In genomic region chr17:44501866-44502265, GRCh38 we compare ENCODE assay signal across 9 cellular contexts. TPM values are rescaled to one million over a fixed set of nuclear protein-coding genes. Genes with fewer than 3 reads are reported as not detected.
DNase-seq lines count a peak whose midpoint lies in the region; ATAC-seq, FAIRE-seq and TF ChIP-seq lines count a peak whose summit lies in the region.
"Had no signal": no experiment of that assay in that cellular context is flagged by ENCODE, and none has a peak within 500 bp of the region (broad histone marks: within the 10 kb centered on the region; RNA-seq: fewer than 3 reads in every experiment).

No MANE protein-coding gene starts in this region.

- dilution Hi-C loops in keratinocyte (cut with MboI; ENCODE audit: extremely low pct_ligation_motif_present, low sequenced_read_pairs): no loop called here

- H3K36me3 Mint-ChIP-seq in activated T-helper 1 cell treated with anti-CD3 and anti-CD28 coated beads, Interleukin-12 subunit alpha, Interleukin-12 subunit beta, Interleukin-2, Interleukin-4 antibody, amounts not matched to agents 30 ng/mL and 10 ng/mL and 1 ng/mL, durations not matched to agents 14 hours and 24 hours and 36 hours (ENCODE audit: low read depth): peaks cover 4% of the 10 kb centered on the region

- no peak for ATAC-seq in heart left ventricle
- no peak for ATAC-seq in Right ventricle myocardium inferior
- ATAC-seq in HG03139 (IDR thresholded peaks at IDR 0.05; ENCODE audit: unreplicated experiment): no peak

- DNase-seq in heart left ventricle (no peak), Right ventricle myocardium inferior (ENCODE audit: missing footprints) (no peak), keratinocyte (ENCODE audit: low read depth, low spot score) (no peak), HTR-8/SVneo (ENCODE audit: insufficient read length, low spot score) (no peak), DMS153 (lab: John Stamatoyannopoulos, UW) (no peak)
- no peak for DNase-seq in activated T-helper 1 cell treated with anti-CD3 and anti-CD28 coated beads, Interleukin-12 subunit alpha, Interleukin-12 subunit beta, Interleukin-2, Interleukin-4 antibody, amounts not matched to agents 30 ng/mL and 10 ng/mL and 1 ng/mL, durations not matched to agents 14 hours and 24 hours and 36 hours (ENCODE audit: low spot score)

- H3K9me3 Mint-ChIP-seq in activated T-helper 1 cell treated with anti-CD3 and anti-CD28 coated beads, Interleukin-12 subunit alpha, Interleukin-12 subunit beta, Interleukin-2, Interleukin-4 antibody, amounts not matched to agents 30 ng/mL and 10 ng/mL and 1 ng/mL, durations not matched to agents 14 hours and 24 hours and 36 hours: no peaks in the 10 kb centered on the region

- peaks cover 4% of the 10 kb centered on the region for H4K20me1 ChIP-seq in keratinocyte (ENCODE audit: control insufficient read depth, extremely low read depth, insufficient read depth, low read length)

- H3K27ac Mint-ChIP-seq in activated T-helper 1 cell treated with anti-CD3 and anti-CD28 coated beads, Interleukin-12 subunit alpha, Interleukin-12 subunit beta, Interleukin-2, Interleukin-4 antibody, amounts not matched to agents 30 ng/mL and 10 ng/mL and 1 ng/mL, durations not matched to agents 14 hours and 24 hours and 36 hours: peak overlapping the region; percentile 95

- H3K4me1 ChIP-seq in heart left ventricle (peaks cover 0 to 60% (median 36%) of the 10 kb centered on the region in 12 donors), keratinocyte (ENCODE audit: control insufficient read depth, extremely low read depth, insufficient read depth, low read length) (peaks cover 20% of the 10 kb centered on the region), thymus (ENCODE audit: control insufficient read depth, insufficient read depth, low read length) (peaks cover 14% of the 10 kb centered on the region)

- H3K9ac ChIP-seq in keratinocyte (ENCODE audit: control insufficient read depth, extremely low read depth, insufficient read depth, low read length): peak overlapping the region; percentile 98

- no peaks in the 10 kb centered on the region for H3K27me3 Mint-ChIP-seq in activated T-helper 1 cell treated with anti-CD3 and anti-CD28 coated beads, Interleukin-12 subunit alpha, Interleukin-12 subunit beta, Interleukin-2, Interleukin-4 antibody, amounts not matched to agents 30 ng/mL and 10 ng/mL and 1 ng/mL, durations not matched to agents 14 hours and 24 hours and 36 hours (ENCODE audit: insufficient read depth)

- no peaks in the 10 kb centered on the region for H3K36me3 ChIP-seq in heart left ventricle
- no peaks in the 10 kb centered on the region for H3K36me3 ChIP-seq in keratinocyte (ENCODE audit: control insufficient read depth in 2 of 2, extremely low read depth in 1 of 2, insufficient read depth in 2 of 2, low read length in 2 of 2)
- H3K36me3 ChIP-seq in thymus (ENCODE audit: control insufficient read depth, insufficient read depth): no peaks in the 10 kb centered on the region

- no peaks in the 10 kb centered on the region for H3K9me3 ChIP-seq in heart left ventricle
- H3K9me3 ChIP-seq in keratinocyte (ENCODE audit: control insufficient read depth, low read depth, low read length): no peaks in the 10 kb centered on the region
- H3K9me3 ChIP-seq in thymus (ENCODE audit: control insufficient read depth): no peaks in the 10 kb centered on the region

- 4 to 19% (median 11%) methylated on average over 3 of the region's 3 CpGs for WGBS in heart left ventricle, 4 donors
- 34% methylated on average over 3 of the region's 3 CpGs for WGBS in thymus

- peak overlapping the region in 11 of 12 donors; percentile 69 to 99 (median 83) for H3K4me3 ChIP-seq in heart left ventricle
- H3K4me3 ChIP-seq in keratinocyte (ENCODE audit: control insufficient read depth in 2 of 3, extremely low read depth in 1 of 3, insufficient read depth in 2 of 3, low read depth in 1 of 3, low read length in 3 of 3): peak overlapping the region; percentile 76 to 93 (median 88)
- peak overlapping the region; percentile 51 for H3K4me3 ChIP-seq in thymus (ENCODE audit: low read length)

- TF ChIP-seq POLR2A in heart left ventricle (IDR thresholded peaks at IDR 0.05): no peak

- no peak overlapping the region for H2AFZ ChIP-seq in keratinocyte (ENCODE audit: control insufficient read depth, low read length)

- peaks cover 35% of the 10 kb centered on the region for H3K4me1 Mint-ChIP-seq in activated T-helper 1 cell treated with anti-CD3 and anti-CD28 coated beads, Interleukin-12 subunit alpha, Interleukin-12 subunit beta, Interleukin-2, Interleukin-4 antibody, amounts not matched to agents 30 ng/mL and 10 ng/mL and 1 ng/mL, durations not matched to agents 14 hours and 24 hours and 36 hours (ENCODE audit: low read depth)

- no peak for TF ChIP-seq CTCF in heart left ventricle (IDR thresholded peaks at IDR 0.05)
- TF ChIP-seq CTCF in keratinocyte (optimal IDR thresholded peaks at IDR 0.05 in 1 of 3, IDR thresholded peaks at IDR 0.05 in 1 of 3, conservative IDR thresholded peaks at IDR 0.05 in 1 of 3; ENCODE audit: extremely low read depth in 1 of 3, insufficient read depth in 2 of 3, low read length in 3 of 3): no peak

- H3K27ac ChIP-seq in heart left ventricle (peak overlapping the region in 5 of 12 donors; percentile 1 to 93 (median 90)), keratinocyte (ENCODE audit: control insufficient read depth, insufficient read depth, low read length) (peak overlapping the region; percentile 93), thymus (ENCODE audit: low read depth) (no peak overlapping the region)

- H3K9me1 ChIP-seq in keratinocyte (ENCODE audit: control insufficient read depth, extremely low read depth, insufficient read depth, low read length): no peaks in the 10 kb centered on the region

- H3K4me3 Mint-ChIP-seq in activated T-helper 1 cell treated with anti-CD3 and anti-CD28 coated beads, Interleukin-12 subunit alpha, Interleukin-12 subunit beta, Interleukin-2, Interleukin-4 antibody, amounts not matched to agents 30 ng/mL and 10 ng/mL and 1 ng/mL, durations not matched to agents 14 hours and 24 hours and 36 hours: peak overlapping the region; percentile 98

- H3K4me2 ChIP-seq in keratinocyte (ENCODE audit: control insufficient read depth, extremely low read depth, insufficient read depth, low read depth, low read length): peak overlapping the region; percentile 65

- no peak for FAIRE-seq in keratinocyte (lab: Jason Lieb, UNC)
- FAIRE-seq in HTR-8/SVneo (lab: Jason Lieb, UNC): no peak
- FAIRE-seq: islet of Langerhans had no signal

- intact Hi-C loops in heart left ventricle (cut with DNase I) (loop anchor here in 2 of 10 donors (10.0 kb wide), 2 partner anchors 97 to 287 kb away; partner anchors contain the start of gene UBTF (in 1 of the 2)), Right ventricle myocardium inferior (cut with DNase I) (loop anchor here (2.0 to 10.0 kb wide), 2 partner anchors 65 to 297 kb away; no protein-coding TSS in a partner anchor)
- intact Hi-C loops in activated T-helper 1 cell treated with anti-CD3 and anti-CD28 coated beads, Interleukin-12 subunit alpha, Interleukin-12 subunit beta, Interleukin-2, Interleukin-4 antibody, amounts not matched to agents 30 ng/mL and 10 ng/mL and 1 ng/mL, durations not matched to agents 14 hours and 24 hours and 36 hours (cut with micrococcal nuclease): no loop called here

- H3K79me2 ChIP-seq in keratinocyte (ENCODE audit: control insufficient read depth, insufficient read depth, low read length): peaks cover 61% of the 10 kb centered on the region

- H3K27me3 ChIP-seq in heart left ventricle: no peaks in the 10 kb centered on the region
- H3K27me3 ChIP-seq in keratinocyte (ENCODE audit: control insufficient read depth, extremely low read depth, insufficient read depth, low read length): no peaks in the 10 kb centered on the region
- peaks cover 4% of the 10 kb centered on the region for H3K27me3 ChIP-seq in thymus (ENCODE audit: control insufficient read depth, insufficient read depth)

RNA-seq across cellular contexts. Expression of gene GPATCH8, which starts 1.3 kb away (rescaled TPM):
- total RNA-seq in heart left ventricle: 10 to 100 TPM; 17.5 to 24.9 (median 21.5) TPM
- polyA plus RNA-seq in heart left ventricle: 10 to 100 TPM; 12.8 to 15.1 TPM
- total RNA-seq in Right ventricle myocardium inferior: 15.3 TPM
- total RNA-seq in activated T-helper 1 cell treated with anti-CD3 and anti-CD28 coated beads, Interleukin-12 subunit alpha, Interleukin-12 subunit beta, Interleukin-2, Interleukin-4 antibody, amounts not matched to agents 30 ng/mL and 10 ng/mL and 1 ng/mL, durations not matched to agents 14 hours and 24 hours and 36 hours: 50.4 and 51.1 TPM in 2 replicates
- 11.4 to 15.1 TPM (median 13.4 TPM) in 3 replicates for polyA plus RNA-seq in keratinocyte
- polyA plus RNA-seq in keratinocyte (2011; ENCODE audit: low read depth): 37.0 TPM
- 9.6 and 12.4 TPM in 2 replicates for polyA plus RNA-seq in keratinocyte (2011; cell fraction: cytosol; rRNA removed)
- 31.2 and 31.7 TPM in 2 replicates for polyA plus RNA-seq in keratinocyte (2011; cell fraction: nucleus; rRNA removed)
- 13.4 and 13.8 TPM in 2 replicates for polyA plus RNA-seq in keratinocyte (2012; ENCODE audit: low replicate concordance)
- polyA minus RNA-seq in keratinocyte: 17.8 to 27.3 TPM (median 19.9 TPM) in 3 replicates
- polyA minus RNA-seq in keratinocyte (2011; cell fraction: cytosol; rRNA and poly(A)+ RNA removed): 8.4 TPM
- polyA minus RNA-seq in keratinocyte (2011; cell fraction: nucleus; rRNA and poly(A)+ RNA removed): 26.6 and 47.6 TPM in 2 replicates
- polyA plus RNA-seq in thymus: 11.1 TPM

RNA-seq across cellular contexts. Expression of gene FZD2, which starts 55.4 kb away (rescaled TPM):
- total RNA-seq in heart left ventricle: 1 to 10 TPM; 1.6 to 8.1 (median 4.5) TPM
- polyA plus RNA-seq in heart left ventricle: 1 to 10 TPM; 2.4 to 3.2 TPM
- total RNA-seq in Right ventricle myocardium inferior: 3.4 TPM
- total RNA-seq in activated T-helper 1 cell treated with anti-CD3 and anti-CD28 coated beads, Interleukin-12 subunit alpha, Interleukin-12 subunit beta, Interleukin-2, Interleukin-4 antibody, amounts not matched to agents 30 ng/mL and 10 ng/mL and 1 ng/mL, durations not matched to agents 14 hours and 24 hours and 36 hours: not detected in 2 replicates
- polyA plus RNA-seq in keratinocyte: 2.6 to 4.6 TPM (median 2.7 TPM) in 3 replicates
- not detected for polyA plus RNA-seq in keratinocyte (2011; ENCODE audit: low read depth)
- 0.98 and 2.2 TPM in 2 replicates for polyA plus RNA-seq in keratinocyte (2011; cell fraction: cytosol; rRNA removed)
- polyA plus RNA-seq in keratinocyte (2011; cell fraction: nucleus; rRNA removed): 3.9 and 6.6 TPM in 2 replicates
- 0.21 and 6.3 TPM in 2 replicates for polyA plus RNA-seq in keratinocyte (2012; ENCODE audit: low replicate concordance)
- 3.0 to 13.8 TPM (median 3.9 TPM) in 3 replicates for polyA minus RNA-seq in keratinocyte
- polyA minus RNA-seq in keratinocyte (2011; cell fraction: cytosol; rRNA and poly(A)+ RNA removed): 6.9 TPM
- 8.8 and 9.9 TPM in 2 replicates for polyA minus RNA-seq in keratinocyte (2011; cell fraction: nucleus; rRNA and poly(A)+ RNA removed)
- polyA plus RNA-seq in thymus: 1.7 TPM
